18 cellular contexts compared by ENCODE assay signal in genomic region chr12:117774986-117775775, GRCh38.
DNase-seq lines count a peak whose midpoint lies in the region.
"Had no signal": no experiment of that assay in that cellular context is flagged by ENCODE, and none has a peak within 500 bp of the region (broad histone marks: within the 10 kb centered on the region; RNA-seq: fewer than 3 reads in every experiment).

No MANE protein-coding gene starts in this region.

- peak; percentile 16 for DNase-seq in NCI-H748 (lab: John Stamatoyannopoulos, UW; ENCODE audit: unreplicated experiment)
- DNase-seq in NCI-H748 treated with DMSO at 0.1 percent for 48 hours (lab: John Stamatoyannopoulos, UW): no peak
- peak; percentile 16 for DNase-seq in GM04504 (ENCODE audit: low read depth)
- DNase-seq in NCI-H2171 treated with DMSO at 0.1 percent for 48 hours (lab: John Stamatoyannopoulos, UW): peak; percentile 32
- DNase-seq in fibroblast of peridontal ligament (ENCODE audit: extremely low read depth): peak; percentile 37
- DNase-seq in posterior cingulate gyrus: no peak
- no peak for DNase-seq in activated gamma-delta T cell (lab: John Stamatoyannopoulos, UW)
- DNase-seq in activated naive CD4-positive, alpha-beta T cell treated with Interleukin-2 at 50 U/mL for 16 hours: no peak
- DNase-seq: activated CD8-positive, alpha-beta T cell treated with anti-CD3 and anti-CD28 coated beads, Interleukin-2, amount 10 ng/mL, durations not matched to agents 7 days and 5 days; activated naive CD4-positive, alpha-beta T cell treated with anti-CD3 and anti-CD28 coated beads, Interleukin-2, amount 50 U/mL, for 16 hours; activated T-cell treated with anti-CD3 and anti-CD28 coated beads, Interleukin-2, amount 50 U/mL, for 24 hours; CD4-positive, CD25-positive, alpha-beta regulatory T cell; GM23248; Kasumi-1; retina; Right ventricle myocardium superior; spleen; stimulated activated CD8-positive, alpha-beta memory T cell treated with anti-CD3 and anti-CD28 coated beads, Interleukin-4, amount 100 ng/mL, for 48 hours had no signal

- intact Hi-C loops in posterior cingulate gyrus (cut with DNase I): no loop called here

Comparison
In these comparisons a context has a peak if more than half of its experiments do, and no peak if none do; other contexts are left out.
1. DNase-seq: peak in NCI-H748 (single experiment), GM04504 (single experiment), NCI-H2171 treated with DMSO at 0.1 percent for 48 hours (single experiment) and fibroblast of peridontal ligament (single experiment); none in NCI-H748 treated with DMSO at 0.1 percent for 48 hours (single experiment), posterior cingulate gyrus (0 of 10), activated gamma-delta T cell (single experiment) and activated naive CD4-positive, alpha-beta T cell treated with Interleukin-2 at 50 U/mL for 16 hours (single experiment).